Comparison of ENCODE assay signal across 9 cellular contexts in the genomic region with DNA sequence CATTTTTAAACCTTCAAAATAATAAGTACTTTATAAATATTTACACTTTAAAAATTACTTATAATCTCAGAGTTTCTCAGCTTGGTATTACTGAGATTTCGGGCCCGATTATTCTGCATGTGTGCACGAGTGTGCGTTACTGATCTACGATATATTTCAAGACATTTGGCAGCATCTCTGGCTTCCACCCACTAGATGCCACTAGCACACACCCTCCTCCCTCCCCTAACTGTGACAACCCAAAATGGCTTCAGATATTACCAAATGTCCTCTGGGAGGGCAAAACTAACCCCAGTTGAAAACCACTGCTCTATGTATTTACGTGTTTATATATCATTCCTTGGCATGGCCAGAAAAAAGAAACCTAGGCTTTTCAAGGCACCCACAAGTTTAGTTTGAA.
A peak's percentile ranks its signal among the peaks of the same experiment; 100 is the strongest.
DNase-seq lines count a peak whose midpoint lies in the region; ATAC-seq and TF ChIP-seq lines count a peak whose summit lies in the region.
"Had no signal": no experiment of that assay in that cellular context is flagged by ENCODE, and none has a peak within 500 bp of the region (broad histone marks: within the 10 kb centered on the region; RNA-seq: fewer than 3 reads in every experiment).

No MANE protein-coding gene starts in this region.

- H4K20me1 ChIP-seq in mammary epithelial cell (ENCODE audit: insufficient read depth, low read length): no peaks in the 10 kb centered on the region

- ATAC-seq in CD4-positive, alpha-beta T cell (ENCODE audit: poor library complexity): peak; percentile 58
- ATAC-seq in GM21367 (IDR thresholded peaks at IDR 0.05; ENCODE audit: unreplicated experiment): peak; percentile 63
- peak; percentile 78 for ATAC-seq in memory B cell (ENCODE audit: low read depth)

- H3K4me1 ChIP-seq in mammary epithelial cell (ENCODE audit: insufficient read depth, low read length): peaks cover 17% of the 10 kb centered on the region

- POLR2A ChIA-PET in CD4-positive, alpha-beta T cell (lab: Charles Lee): interaction anchor here (0.7 to 3.9 kb wide), 4 partner anchors 15 to 77 kb away, joined by 3 to 17 read pairs (median 3); no protein-coding TSS in a partner anchor
- POLR2A ChIA-PET in activated CD4-positive, alpha-beta memory T cell treated with anti-CD3 and anti-CD28 coated beads for 36 hours (lab: Charles Lee): interaction anchor here (1.0 to 3.2 kb wide), 5 partner anchors 13 to 208 kb away, joined by 3 to 21 read pairs (median 5); no protein-coding TSS in a partner anchor

- H3K4me1 Mint-ChIP-seq in CD4-positive, alpha-beta T cell (ENCODE audit: low read depth): peaks cover 89% of the 10 kb centered on the region
- H3K4me1 Mint-ChIP-seq in activated CD4-positive, alpha-beta memory T cell treated with anti-CD3 and anti-CD28 coated beads for 36 hours (ENCODE audit: low read depth): peaks cover 88% of the 10 kb centered on the region
- H3K4me1 Mint-ChIP-seq in memory B cell (peaks cover 13% of the 10 kb centered on the region), HFFc6 (ENCODE audit: low read depth) (peaks cover 38% of the 10 kb centered on the region)

- no peak for DNase-seq in CD4-positive, alpha-beta T cell
- no peak for DNase-seq in activated CD4-positive, alpha-beta memory T cell treated with anti-CD3 and anti-CD28 coated beads for 36 hours
- DNase-seq in memory B cell (ENCODE audit: low spot score in 2 of 2) (no peak), GM13976 (ENCODE audit: low spot score) (no peak), mammary epithelial cell (no peak), HFFc6 (no peak), mucosa of gallbladder (ENCODE audit: low spot score) (no peak)
- DNase-seq: stimulated activated CD4-positive, alpha-beta T cell treated with anti-CD3 and anti-CD28 coated beads, Interleukin-15, amount 100 ng/mL, for 24 hours had no signal

- no peaks in the 10 kb centered on the region for H3K9me3 Mint-ChIP-seq in CD4-positive, alpha-beta T cell
- H3K9me3 Mint-ChIP-seq in activated CD4-positive, alpha-beta memory T cell treated with anti-CD3 and anti-CD28 coated beads for 36 hours: no peaks in the 10 kb centered on the region
- H3K9me3 Mint-ChIP-seq in memory B cell: no peaks in the 10 kb centered on the region
- no peaks in the 10 kb centered on the region for H3K9me3 Mint-ChIP-seq in HFFc6

- no peaks in the 10 kb centered on the region for H3K9me3 ChIP-seq in CD4-positive, alpha-beta T cell (ENCODE audit: control insufficient read depth, low read length)
- H3K9me3 ChIP-seq in mammary epithelial cell (replicated peaks; ENCODE audit: insufficient read depth, low read length): no peaks in the 10 kb centered on the region

- no peak overlapping the region for H2AFZ ChIP-seq in mammary epithelial cell (ENCODE audit: low read depth, low read length)

- no TSS peak for BruUV-seq in mammary epithelial cell (replicated peaks; lab: Mats Ljungman, UMichigan)

- 100% methylated on average over 5 of the region's 6 CpGs for WGBS in mammary epithelial cell (ENCODE audit: low coverage, missing lambda C conversion rate)

- H3K79me2 ChIP-seq in mammary epithelial cell (ENCODE audit: insufficient read depth, low read length): peaks cover 11% of the 10 kb centered on the region

- CTCF ChIA-PET in CD4-positive, alpha-beta T cell (lab: Charles Lee): interaction anchor here (0.7 to 1.6 kb wide), 6 partner anchors 13 to 216 kb away, joined by 3 to 5 read pairs (median 4); no protein-coding TSS in a partner anchor
- CTCF ChIA-PET in activated CD4-positive, alpha-beta memory T cell treated with anti-CD3 and anti-CD28 coated beads for 36 hours (lab: Charles Lee): interaction anchor here (0.7 to 1.8 kb wide), 14 partner anchors 13 to 266 kb away, joined by 3 to 7 read pairs (median 4); partner anchors contain the start of gene FYN
- CTCF ChIA-PET in mammary epithelial cell (lab: Charles Lee; ENCODE audit: low non-redundant PET): no interaction called here

- in situ Hi-C loops in GM13976 (cut with MboI; ENCODE audit: low sequenced_read_pairs, unreplicated experiment): no loop called here
- in situ Hi-C loops in mammary epithelial cell (cut with MboI; ENCODE audit: low sequenced_read_pairs in 2 of 2): no loop called here

- peak overlapping the region; percentile 59 for H3K4me3 Mint-ChIP-seq in CD4-positive, alpha-beta T cell
- peak overlapping the region; percentile 41 for H3K4me3 Mint-ChIP-seq in activated CD4-positive, alpha-beta memory T cell treated with anti-CD3 and anti-CD28 coated beads for 36 hours
- H3K4me3 Mint-ChIP-seq in memory B cell (no peak overlapping the region), HFFc6 (no peak overlapping the region)

- no peak overlapping the region for H3K4me3 ChIP-seq in mammary epithelial cell (replicated peaks in 1 of 3; ENCODE audit: insufficient read depth in 1 of 3, low read depth in 2 of 3, low read length in 3 of 3)

- H3K9ac ChIP-seq in mammary epithelial cell (ENCODE audit: insufficient read depth, low read length): no peak overlapping the region

- H3K36me3 Mint-ChIP-seq in CD4-positive, alpha-beta T cell (ENCODE audit: low read depth): peaks cover 74% of the 10 kb centered on the region
- H3K36me3 Mint-ChIP-seq in activated CD4-positive, alpha-beta memory T cell treated with anti-CD3 and anti-CD28 coated beads for 36 hours: peaks cover 35% of the 10 kb centered on the region
- H3K36me3 Mint-ChIP-seq in memory B cell (peaks cover 5% of the 10 kb centered on the region), HFFc6 (ENCODE audit: low read depth) (no peaks in the 10 kb centered on the region)

- no peaks in the 10 kb centered on the region for H3K27me3 Mint-ChIP-seq in CD4-positive, alpha-beta T cell
- no peaks in the 10 kb centered on the region for H3K27me3 Mint-ChIP-seq in activated CD4-positive, alpha-beta memory T cell treated with anti-CD3 and anti-CD28 coated beads for 36 hours
- H3K27me3 Mint-ChIP-seq in memory B cell (no peaks in the 10 kb centered on the region), HFFc6 (ENCODE audit: insufficient read depth) (no peaks in the 10 kb centered on the region; the same call in 1 of the 2 replicates)

- H3K27ac Mint-ChIP-seq in CD4-positive, alpha-beta T cell: peak overlapping the region; percentile 84
- peak overlapping the region; percentile 81 for H3K27ac Mint-ChIP-seq in activated CD4-positive, alpha-beta memory T cell treated with anti-CD3 and anti-CD28 coated beads for 36 hours
- H3K27ac Mint-ChIP-seq in memory B cell: peak overlapping the region; percentile 46
- no peak overlapping the region for H3K27ac Mint-ChIP-seq in HFFc6

- H3K27me3 ChIP-seq in CD4-positive, alpha-beta T cell (ENCODE audit: control insufficient read depth, insufficient read depth, low read length): no peaks in the 10 kb centered on the region
- H3K27me3 ChIP-seq in mammary epithelial cell (ENCODE audit: insufficient read depth, low read length): no peaks in the 10 kb centered on the region

- peak overlapping the region; percentile 34 for H3K27ac ChIP-seq in CD4-positive, alpha-beta T cell (ENCODE audit: low read depth, low read length)
- H3K27ac ChIP-seq in mammary epithelial cell (ENCODE audit: insufficient read depth, low read depth, low read length): no peak overlapping the region

- intact Hi-C loops in CD4-positive, alpha-beta T cell (cut with DNase I, micrococcal nuclease): loop anchor here (2.0 to 10.0 kb wide), 2 partner anchors 15 to 53 kb away; no protein-coding TSS in a partner anchor
- intact Hi-C loops in activated CD4-positive, alpha-beta memory T cell treated with anti-CD3 and anti-CD28 coated beads for 36 hours (cut with micrococcal nuclease): loop anchor here (1.0 kb wide), 1 partner anchor 15 kb away; no protein-coding TSS in a partner anchor
- intact Hi-C loops in mammary epithelial cell (cut with micrococcal nuclease): no loop called here

- H3K4me2 ChIP-seq in mammary epithelial cell (ENCODE audit: insufficient read depth, low read depth, low read length): no peak overlapping the region

- dilution Hi-C loops in mammary epithelial cell (cut with HindIII; ENCODE audit: low sequenced_read_pairs): no loop called here

- H3K36me3 ChIP-seq in mammary epithelial cell (ENCODE audit: insufficient read depth, low read length): no peaks in the 10 kb centered on the region

- TF ChIP-seq CTCF in CD4-positive, alpha-beta T cell (IDR thresholded peaks at IDR 0.05): peak; percentile 25
- TF ChIP-seq CTCF in GM13976 (IDR thresholded peaks at IDR 0.05; ENCODE audit: borderline replicate concordance, control extremely low read depth, extremely low read depth, insufficient read depth, missing control alignments): no peak
- TF ChIP-seq CTCF in mammary epithelial cell (conservative IDR thresholded peaks at IDR 0.05 in 1 of 2, IDR thresholded peaks at IDR 0.05 in 1 of 2; ENCODE audit: extremely low read depth in 1 of 2, insufficient read depth in 1 of 2, low read depth in 1 of 2, low read length in 2 of 2): no peak
- TF ChIP-seq CTCF in HFFc6 (IDR thresholded peaks at IDR 0.05): no peak

Comparison
In these comparisons a context has a peak if more than half of its experiments do, and no peak if none do; other contexts are left out.
1. H3K4me3 Mint-ChIP-seq: peak in CD4-positive, alpha-beta T cell (single experiment) and activated CD4-positive, alpha-beta memory T cell treated with anti-CD3 and anti-CD28 coated beads for 36 hours (single experiment); none in memory B cell (single experiment) and HFFc6 (single experiment).
2. Peak in every context shown above with its lines, with median percentiles within 50 percentile points of each other: ATAC-seq.